28 cellular contexts compared by ENCODE assay signal in the genomic region with DNA sequence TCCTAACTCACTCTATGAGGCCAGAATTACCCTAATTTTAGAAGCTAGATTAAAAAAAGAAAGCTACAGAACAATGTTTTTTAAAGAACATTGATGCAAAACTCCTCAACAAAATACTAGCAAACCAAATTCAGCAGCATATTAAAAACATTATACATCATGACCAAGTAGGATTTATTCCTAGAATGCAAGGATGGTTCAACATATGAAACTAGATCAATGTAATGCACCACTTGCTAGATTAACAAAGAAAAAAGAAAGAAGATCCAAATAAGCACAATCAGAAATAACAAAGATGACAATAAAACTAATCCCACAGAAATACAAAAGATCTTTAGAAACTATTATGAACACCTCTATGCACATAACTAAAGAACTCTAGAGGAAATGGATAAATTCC.
"Had no signal": no experiment of that assay in that cellular context is flagged by ENCODE, and none has a peak within 500 bp of the region (broad histone marks: within the 10 kb centered on the region; RNA-seq: fewer than 3 reads in every experiment).

No MANE protein-coding gene starts in this region.

- H3K4me1 Mint-ChIP-seq: endodermal cell had no signal

- H3K4me3 Mint-ChIP-seq: dendritic cell treated with granulocyte-macrophage colony-stimulating factor and Interleukin-4, amounts not matched to agents 40 ng/mL and 50 ng/mL, for 4 days; effector memory CD8-positive, alpha-beta T cell; endodermal cell had no signal

- H3K9me3 ChIP-seq: colonic mucosa, gastrocnemius medialis had no signal

- H3K27me3 ChIP-seq: colonic mucosa, dorsolateral prefrontal cortex, foreskin keratinocyte had no signal

- FAIRE-seq: colon, endometrium, endothelial cell of umbilical vein, frontal cortex had no signal

- H3K27ac ChIP-seq: colonic mucosa, coronary artery, dorsolateral prefrontal cortex, epithelial cell of prostate, esophagus muscularis mucosa, esophagus squamous epithelium, foreskin keratinocyte, gastrocnemius medialis, gastroesophageal sphincter, heart left ventricle, heart right ventricle had no signal

- ATAC-seq: effector memory CD8-positive, alpha-beta T cell; foreskin keratinocyte; gastrocnemius medialis; gastroesophageal sphincter; heart left ventricle; heart right ventricle had no signal

- H3K4me3 ChIP-seq: colonic mucosa, coronary artery, dorsolateral prefrontal cortex, esophagus muscularis mucosa, esophagus squamous epithelium, gastrocnemius medialis, gastroesophageal sphincter, heart left ventricle, heart right ventricle had no signal

- H3K4me1 ChIP-seq: colonic mucosa, esophagus muscularis mucosa, foreskin keratinocyte, gastrocnemius medialis, gastroesophageal sphincter, heart left ventricle, heart right ventricle had no signal

- H3K36me3 ChIP-seq: colonic mucosa, esophagus muscularis mucosa, esophagus squamous epithelium, gastrocnemius medialis, gastroesophageal sphincter, heart left ventricle, heart right ventricle had no signal

- DNase-seq: colonic mucosa; cortex of kidney; dermis blood vessel endothelial cell; dorsolateral prefrontal cortex; effector CD4-positive, alpha-beta T cell; effector CD8-positive, alpha-beta T cell; effector memory CD4-positive, alpha-beta T cell; effector memory CD8-positive, alpha-beta T cell; endodermal cell; erythroblast; esophagus squamous epithelium; foreskin fibroblast; foreskin keratinocyte; foreskin melanocyte; gastrocnemius medialis; glutamatergic neuron; head of caudate nucleus; heart left ventricle; heart right ventricle had no signal

- H3K27ac Mint-ChIP-seq: dendritic cell treated with granulocyte-macrophage colony-stimulating factor and Interleukin-4, amounts not matched to agents 40 ng/mL and 50 ng/mL, for 4 days; effector memory CD8-positive, alpha-beta T cell; endodermal cell had no signal
